10 cellular contexts compared by ENCODE assay signal in genomic region chr11:22778642-22779041, GRCh38. TPM values are rescaled to one million over a fixed set of nuclear protein-coding genes. Genes with fewer than 3 reads are reported as not detected.
A peak's percentile ranks its signal among the peaks of the same experiment; 100 is the strongest.
DNase-seq lines count a peak whose midpoint lies in the region; ATAC-seq and TF ChIP-seq lines count a peak whose summit lies in the region.
"Had no signal": no experiment of that assay in that cellular context is flagged by ENCODE, and none has a peak within 500 bp of the region (broad histone marks: within the 10 kb centered on the region; RNA-seq: fewer than 3 reads in every experiment).

No MANE protein-coding gene starts in this region.

- no peaks in the 10 kb centered on the region for H3K9me3 ChIP-seq in thyroid gland

- H3K36me3 ChIP-seq in thyroid gland, result no peaks in the 10 kb centered on the region

- no peak for TF ChIP-seq POLR2A in thyroid gland (IDR thresholded peaks at IDR 0.05)

- no peaks in the 10 kb centered on the region for H3K27me3 ChIP-seq in dorsolateral prefrontal cortex
- no peaks in the 10 kb centered on the region for H3K27me3 ChIP-seq in thyroid gland

- DNase-seq in NCI-H748 (lab: John Stamatoyannopoulos, UW; ENCODE audit: unreplicated experiment) (peak; percentile 14), NCI-H748 treated with DMSO at 0.1 percent for 48 hours (lab: John Stamatoyannopoulos, UW) (no peak), NCI-H69 (lab: John Stamatoyannopoulos, UW) (peak; percentile 65), dorsolateral prefrontal cortex (no peak), substantia nigra (lab: John Stamatoyannopoulos, UW) (no peak), thyroid gland (no peak)
- DNase-seq: activated T-cell treated with anti-CD3 and anti-CD28 coated beads, Interleukin-2, amount 50 U/mL, for 1 hour; kidney had no signal

- H3K4me3 ChIP-seq in dorsolateral prefrontal cortex (peak overlapping the region in 1 of 59 donors; percentile 15), thyroid gland (replicated peaks in 1 of 3) (no peak overlapping the region)

- H3K4me1 ChIP-seq in thyroid gland, result no peaks in the 10 kb centered on the region

- ATAC-seq in HG02973 (IDR thresholded peaks at IDR 0.05; ENCODE audit: unreplicated experiment) (no peak), GM18870 (IDR thresholded peaks at IDR 0.05; ENCODE audit: unreplicated experiment) (no peak)

- H3K27ac ChIP-seq in dorsolateral prefrontal cortex (peak overlapping the region in 54 of 59 donors; percentile 0 to 92 (median 76)), substantia nigra (ENCODE audit: low read depth, low read length, poor library complexity, severe bottlenecking) (peak overlapping the region; percentile 77), thyroid gland (no peak overlapping the region)

- intact Hi-C loops in dorsolateral prefrontal cortex (cut with DNase I), result no loop called here
- intact Hi-C loops in thyroid gland (cut with DNase I), result no loop called here

- TF ChIP-seq CTCF in dorsolateral prefrontal cortex (IDR thresholded peaks at IDR 0.05 in 54 of 56, conservative IDR thresholded peaks at IDR 0.05 in 2 of 56; ENCODE audit: low read depth in 1 of 56, partially characterized antibody in 56 of 56) (peak in 31 of 56 donors; percentile 7 to 54 (median 31)), thyroid gland (IDR thresholded peaks at IDR 0.05) (no peak)

RNA-seq across cellular contexts. Expression of gene SVIP, which starts 51.0 kb away (rescaled TPM):
- total RNA-seq in dorsolateral prefrontal cortex, result 10 to 100 TPM; 24.9 to 78.0 (median 51.0) TPM
- total RNA-seq in thyroid gland, result 10 to 100 TPM; 20.4 to 30.6 (median 29.2) TPM

Comparison
In these comparisons a context has a peak if more than half of its experiments do, and no peak if none do; other contexts are left out.
1. DNase-seq: peak in NCI-H748 (single experiment) and NCI-H69 (single experiment); none in NCI-H748 treated with DMSO at 0.1 percent for 48 hours (single experiment), dorsolateral prefrontal cortex (0 of 10), substantia nigra (0 of 49) and thyroid gland (0 of 2).
2. H3K27ac ChIP-seq: peak in dorsolateral prefrontal cortex (54 of 59) and substantia nigra (single experiment); none in thyroid gland (0 of 3).
3. CTCF ChIP-seq: peak in dorsolateral prefrontal cortex (31 of 56); none in thyroid gland (0 of 6).